In genomic region chr3:14537590-14538450, GRCh38 we compare ENCODE assay signal across 12 cellular contexts. TPM values are rescaled to one million over a fixed set of nuclear protein-coding genes. Genes with fewer than 3 reads are reported as not detected.
DNase-seq lines count a peak whose midpoint lies in the region; ATAC-seq and TF ChIP-seq lines count a peak whose summit lies in the region.
"Had no signal": no experiment of that assay in that cellular context is flagged by ENCODE, and none has a peak within 500 bp of the region (broad histone marks: within the 10 kb centered on the region; RNA-seq: fewer than 3 reads in every experiment).

No MANE protein-coding gene starts in this region.

- H3K56ac ChIP-seq in IMR-90 (ENCODE audit: extremely low read depth, insufficient read depth, low read length), result no peak overlapping the region

- H2BK120ac ChIP-seq in IMR-90 (ENCODE audit: low read depth, low read length), result no peak overlapping the region

- intact Hi-C loops in IMR-90 (cut with micrococcal nuclease), result no loop called here
- intact Hi-C loops in upper lobe of right lung (cut with DNase I), result no loop called here
- intact Hi-C loops in activated T-helper 1 cell treated with anti-CD3 and anti-CD28 coated beads, Interleukin-12 subunit alpha, Interleukin-12 subunit beta, Interleukin-2, Interleukin-4 antibody, amounts not matched to agents 30 ng/mL and 10 ng/mL and 1 ng/mL, durations not matched to agents 14 hours and 24 hours and 36 hours (cut with micrococcal nuclease), result no loop called here

- POLR2A ChIA-PET in IMR-90 (lab: Charles Lee; ENCODE audit: unreplicated experiment), result no interaction called here

- H3K14ac ChIP-seq in IMR-90 (replicated peaks; ENCODE audit: low read depth, low read length), result no peak overlapping the region

- H4K5ac ChIP-seq in IMR-90 (ENCODE audit: low read depth, low read length), result no peak overlapping the region

- peak overlapping the region; percentile 49 for H2AFZ ChIP-seq in IMR-90 (replicated peaks; ENCODE audit: low read length, poor library complexity)

- TF ChIP-seq CTCF in IMR-90 (conservative IDR thresholded peaks at IDR 0.05; ENCODE audit: low read depth, low read length), result no peak
- no peak for TF ChIP-seq CTCF in chondrocyte (IDR thresholded peaks at IDR 0.05)
- no peak for TF ChIP-seq CTCF in nephron (IDR thresholded peaks at IDR 0.05; ENCODE audit: unreplicated experiment in 3 of 3)
- no peak for TF ChIP-seq CTCF in upper lobe of right lung (IDR thresholded peaks at IDR 0.05)

- H3K27ac Mint-ChIP-seq in chondrocyte (ENCODE audit: unreplicated experiment) (no peak overlapping the region), nephron (no peak overlapping the region)
- H3K27ac Mint-ChIP-seq in stimulated activated naive B cell treated with anti-CD40 and anti-IgM and Interleukin-4, amounts not matched to agents 10 μg/mL and 1 μg/mL and 100 μg/mL, for 72 hours, result no peak overlapping the region
- H3K27ac Mint-ChIP-seq in activated T-helper 1 cell treated with anti-CD3 and anti-CD28 coated beads, Interleukin-12 subunit alpha, Interleukin-12 subunit beta, Interleukin-2, Interleukin-4 antibody, amounts not matched to agents 30 ng/mL and 10 ng/mL and 1 ng/mL, durations not matched to agents 14 hours and 24 hours and 36 hours, result no peak overlapping the region
- H3K27ac Mint-ChIP-seq: immature natural killer cell, natural killer cell had no signal

- H3K4me3 ChIP-seq in IMR-90 (ENCODE audit: insufficient read depth, low read depth, low read length) (no peak overlapping the region), upper lobe of right lung (no peak overlapping the region)

- H3K23ac ChIP-seq in IMR-90 (ENCODE audit: low read depth, low read length), result no peak overlapping the region

- no peaks in the 10 kb centered on the region for H3K79me1 ChIP-seq in IMR-90 (ENCODE audit: low read depth in 1 of 2, low read length in 2 of 2)

- H3K36me3 ChIP-seq in IMR-90 (ENCODE audit: control insufficient read depth, insufficient read depth, low read length), result no peaks in the 10 kb centered on the region
- no peaks in the 10 kb centered on the region for H3K36me3 ChIP-seq in upper lobe of right lung

- TF ChIP-seq RAD21 in IMR-90 (IDR thresholded peaks at IDR 0.05; ENCODE audit: low read length), result no peak

- no peak overlapping the region for H3K18ac ChIP-seq in IMR-90 (ENCODE audit: low read depth, low read length)

- H3K36me3 Mint-ChIP-seq in chondrocyte (ENCODE audit: low read depth) (peaks cover 2% of the 10 kb centered on the region), nephron (ENCODE audit: low read depth) (no peaks in the 10 kb centered on the region)
- H3K36me3 Mint-ChIP-seq in stimulated activated naive B cell treated with anti-CD40 and anti-IgM and Interleukin-4, amounts not matched to agents 10 μg/mL and 1 μg/mL and 100 μg/mL, for 72 hours, result no peaks in the 10 kb centered on the region
- no peaks in the 10 kb centered on the region for H3K36me3 Mint-ChIP-seq in activated T-helper 1 cell treated with anti-CD3 and anti-CD28 coated beads, Interleukin-12 subunit alpha, Interleukin-12 subunit beta, Interleukin-2, Interleukin-4 antibody, amounts not matched to agents 30 ng/mL and 10 ng/mL and 1 ng/mL, durations not matched to agents 14 hours and 24 hours and 36 hours (ENCODE audit: low read depth)
- H3K36me3 Mint-ChIP-seq: immature natural killer cell, natural killer cell had no signal

- H3K27me3 Mint-ChIP-seq in chondrocyte (ENCODE audit: low read depth), result peaks cover 4% of the 10 kb centered on the region
- peaks cover 6% of the 10 kb centered on the region for H3K27me3 Mint-ChIP-seq in nephron (ENCODE audit: low read depth)
- H3K27me3 Mint-ChIP-seq in stimulated activated naive B cell treated with anti-CD40 and anti-IgM and Interleukin-4, amounts not matched to agents 10 μg/mL and 1 μg/mL and 100 μg/mL, for 72 hours, result peaks cover 7 to 12% of the 10 kb centered on the region in 2 donors
- H3K27me3 Mint-ChIP-seq in activated T-helper 1 cell treated with anti-CD3 and anti-CD28 coated beads, Interleukin-12 subunit alpha, Interleukin-12 subunit beta, Interleukin-2, Interleukin-4 antibody, amounts not matched to agents 30 ng/mL and 10 ng/mL and 1 ng/mL, durations not matched to agents 14 hours and 24 hours and 36 hours (ENCODE audit: insufficient read depth), result no peaks in the 10 kb centered on the region

- DNase-seq in EH (ENCODE audit: low read depth) (peak; percentile 9), IMR-90 (no peak), chondrocyte (ENCODE audit: low spot score) (peak; percentile 87), upper lobe of right lung (no peak)
- DNase-seq in stimulated activated naive B cell treated with anti-CD40 and anti-IgM and Interleukin-4, amounts not matched to agents 10 μg/mL and 1 μg/mL and 100 μg/mL, for 72 hours, result no peak
- DNase-seq in activated T-helper 1 cell treated with anti-CD3 and anti-CD28 coated beads, Interleukin-12 subunit alpha, Interleukin-12 subunit beta, Interleukin-2, Interleukin-4 antibody, amounts not matched to agents 30 ng/mL and 10 ng/mL and 1 ng/mL, durations not matched to agents 14 hours and 24 hours and 36 hours (ENCODE audit: low spot score), result no peak
- DNase-seq: activated CD8-positive, alpha-beta memory T cell treated with anti-CD3 and anti-CD28 coated beads, Interleukin-2, amount 50 U/mL, for 4 hours; Calu3; immature natural killer cell; natural killer cell had no signal

- H3K4me1 Mint-ChIP-seq in chondrocyte (ENCODE audit: low read depth), result no peaks in the 10 kb centered on the region
- H3K4me1 Mint-ChIP-seq in nephron, result peaks cover 35% of the 10 kb centered on the region
- no peaks in the 10 kb centered on the region for H3K4me1 Mint-ChIP-seq in stimulated activated naive B cell treated with anti-CD40 and anti-IgM and Interleukin-4, amounts not matched to agents 10 μg/mL and 1 μg/mL and 100 μg/mL, for 72 hours
- H3K4me1 Mint-ChIP-seq in activated T-helper 1 cell treated with anti-CD3 and anti-CD28 coated beads, Interleukin-12 subunit alpha, Interleukin-12 subunit beta, Interleukin-2, Interleukin-4 antibody, amounts not matched to agents 30 ng/mL and 10 ng/mL and 1 ng/mL, durations not matched to agents 14 hours and 24 hours and 36 hours (ENCODE audit: low read depth), result no peaks in the 10 kb centered on the region
- H3K4me1 Mint-ChIP-seq: immature natural killer cell, natural killer cell had no signal

- H2BK15ac ChIP-seq in IMR-90 (ENCODE audit: low read depth, low read length), result no peak overlapping the region

- H2AK9ac ChIP-seq in IMR-90 (replicated peaks; ENCODE audit: low read depth, low read length, poor library complexity), result peak overlapping the region; percentile 46

- no peaks in the 10 kb centered on the region for H4K20me1 ChIP-seq in IMR-90 (ENCODE audit: insufficient read depth, low read length)

- 81% methylated on average over 4 of the region's 10 CpGs; no CpG with 5 or more reads in 1 of the 2 experiments for WGBS in IMR-90 (ENCODE audit: extremely low coverage in 2 of 2, insufficient read length in 1 of 2), 2 experiments

- H4K8ac ChIP-seq in IMR-90 (ENCODE audit: low read depth in 2 of 2, low read length in 2 of 2), result no peak overlapping the region

- no peak for TF ChIP-seq POLR2A in IMR-90 (IDR thresholded peaks at IDR 0.05; ENCODE audit: low read depth, low read length)

- in situ Hi-C loops in IMR-90 (cut with MboI; ENCODE audit: low sequenced_read_pairs), result no loop called here

- H2BK20ac ChIP-seq in IMR-90 (ENCODE audit: low read depth, low read length), result no peak overlapping the region

- BruUV-seq in IMR-90 (replicated peaks; lab: Mats Ljungman, UMichigan), result no TSS peak

- H3K9me3 ChIP-seq in IMR-90 (ENCODE audit: control insufficient read depth, insufficient read depth, low read length) (no peaks in the 10 kb centered on the region), upper lobe of right lung (no peaks in the 10 kb centered on the region)

- H3K4me3 Mint-ChIP-seq in chondrocyte (ENCODE audit: unreplicated experiment) (no peak overlapping the region), nephron (peak overlapping the region in 2 of 3 experiments; percentile 31 to 60)
- no peak overlapping the region for H3K4me3 Mint-ChIP-seq in stimulated activated naive B cell treated with anti-CD40 and anti-IgM and Interleukin-4, amounts not matched to agents 10 μg/mL and 1 μg/mL and 100 μg/mL, for 72 hours
- no peak overlapping the region for H3K4me3 Mint-ChIP-seq in activated T-helper 1 cell treated with anti-CD3 and anti-CD28 coated beads, Interleukin-12 subunit alpha, Interleukin-12 subunit beta, Interleukin-2, Interleukin-4 antibody, amounts not matched to agents 30 ng/mL and 10 ng/mL and 1 ng/mL, durations not matched to agents 14 hours and 24 hours and 36 hours
- H3K4me3 Mint-ChIP-seq: immature natural killer cell, natural killer cell had no signal

- H3K9me1 ChIP-seq in IMR-90 (ENCODE audit: insufficient read depth, low read length), result no peaks in the 10 kb centered on the region

- ATAC-seq in IMR-90 (ENCODE audit: low read depth) (no peak), upper lobe of right lung (no peak), HG03520 (IDR thresholded peaks at IDR 0.05; ENCODE audit: unreplicated experiment) (no peak)
- ATAC-seq in stimulated activated naive B cell treated with anti-CD40 and anti-IgM and Interleukin-4, amounts not matched to agents 10 μg/mL and 1 μg/mL and 100 μg/mL, for 72 hours (replicated peaks), result no peak

- dilution Hi-C loops in IMR-90 (cut with HindIII; ENCODE audit: low sequenced_read_pairs, unreplicated experiment), result no loop called here

- H3K27ac ChIP-seq in IMR-90 (ENCODE audit: insufficient read depth, low read length) (no peak overlapping the region), upper lobe of right lung (no peak overlapping the region)

- H3K4ac ChIP-seq in IMR-90 (ENCODE audit: low read depth, low read length), result no peak overlapping the region

- H3K4me2 ChIP-seq in IMR-90 (ENCODE audit: low read depth, low read length), result no peak overlapping the region

- H4K91ac ChIP-seq in IMR-90 (ENCODE audit: insufficient read depth, low read depth, low read length), result no peak overlapping the region

- H3K9ac ChIP-seq in IMR-90 (ENCODE audit: low read depth, low read length), result no peak overlapping the region

- H3K9me3 Mint-ChIP-seq in chondrocyte (ENCODE audit: low read depth) (no peaks in the 10 kb centered on the region), nephron (no peaks in the 10 kb centered on the region)
- H3K9me3 Mint-ChIP-seq in stimulated activated naive B cell treated with anti-CD40 and anti-IgM and Interleukin-4, amounts not matched to agents 10 μg/mL and 1 μg/mL and 100 μg/mL, for 72 hours, result no peaks in the 10 kb centered on the region
- no peaks in the 10 kb centered on the region for H3K9me3 Mint-ChIP-seq in activated T-helper 1 cell treated with anti-CD3 and anti-CD28 coated beads, Interleukin-12 subunit alpha, Interleukin-12 subunit beta, Interleukin-2, Interleukin-4 antibody, amounts not matched to agents 30 ng/mL and 10 ng/mL and 1 ng/mL, durations not matched to agents 14 hours and 24 hours and 36 hours
- H3K9me3 Mint-ChIP-seq: natural killer cell had no signal

- no peak overlapping the region for H2AK5ac ChIP-seq in IMR-90 (ENCODE audit: low read depth, low read length)

- H3K4me1 ChIP-seq in IMR-90 (ENCODE audit: control insufficient read depth, insufficient read depth, low read length) (no peaks in the 10 kb centered on the region), upper lobe of right lung (no peaks in the 10 kb centered on the region)

- peaks cover 44% of the 10 kb centered on the region for H3K27me3 ChIP-seq in IMR-90 (ENCODE audit: control insufficient read depth, insufficient read depth, low read length)
- peaks cover 6% of the 10 kb centered on the region for H3K27me3 ChIP-seq in upper lobe of right lung

- no peak overlapping the region for H2BK5ac ChIP-seq in IMR-90 (ENCODE audit: low read depth, low read length, poor library complexity, severe bottlenecking)

- CTCF ChIA-PET in IMR-90 (lab: Yijun Ruan, JAX), result no interaction called here

RNA-seq across cellular contexts. Expression of gene GRIP2, which starts 2.3 kb away (rescaled TPM):
- total RNA-seq in IMR-90 (2012; rRNA removed) (under 0.01 TPM in 1 of 2 replicates, not detected in the other), chondrocyte (0.20 to 0.63 TPM in 2 of 3 replicates, not detected in the other), upper lobe of right lung (0.52 TPM)
- 0.05 and 0.17 TPM in 2 replicates for polyA plus RNA-seq in IMR-90 (2012; rRNA removed)
- polyA plus RNA-seq in IMR-90 (2012; cell fraction: cytosol; rRNA removed), result 0.02 TPM in 1 of 2 replicates, not detected in the other
- 0.25 and 0.34 TPM in 2 replicates for polyA plus RNA-seq in IMR-90 (2012; cell fraction: nucleus; rRNA removed; ENCODE audit: low replicate concordance)
- total RNA-seq in activated T-helper 1 cell treated with anti-CD3 and anti-CD28 coated beads, Interleukin-12 subunit alpha, Interleukin-12 subunit beta, Interleukin-2, Interleukin-4 antibody, amounts not matched to agents 30 ng/mL and 10 ng/mL and 1 ng/mL, durations not matched to agents 14 hours and 24 hours and 36 hours, result not detected in 2 replicates
- total RNA-seq: Calu3, natural killer cell had no signal
- polyA plus RNA-seq: immature natural killer cell had no signal

Comparison
In these comparisons a context has a peak if more than half of its experiments do, and no peak if none do; other contexts are left out.
1. DNase-seq: peak in EH (single experiment) and chondrocyte (single experiment); none in IMR-90 (single experiment), upper lobe of right lung (single experiment), stimulated activated naive B cell treated with anti-CD40 and anti-IgM and Interleukin-4, amounts not matched to agents 10 μg/mL and 1 μg/mL and 100 μg/mL, for 72 hours (single experiment) and activated T-helper 1 cell treated with anti-CD3 and anti-CD28 coated beads, Interleukin-12 subunit alpha, Interleukin-12 subunit beta, Interleukin-2, Interleukin-4 antibody, amounts not matched to agents 30 ng/mL and 10 ng/mL and 1 ng/mL, durations not matched to agents 14 hours and 24 hours and 36 hours (single experiment).
2. H3K4me3 Mint-ChIP-seq: peak in nephron (2 of 3); none in chondrocyte (single experiment), stimulated activated naive B cell treated with anti-CD40 and anti-IgM and Interleukin-4, amounts not matched to agents 10 μg/mL and 1 μg/mL and 100 μg/mL, for 72 hours (0 of 2) and activated T-helper 1 cell treated with anti-CD3 and anti-CD28 coated beads, Interleukin-12 subunit alpha, Interleukin-12 subunit beta, Interleukin-2, Interleukin-4 antibody, amounts not matched to agents 30 ng/mL and 10 ng/mL and 1 ng/mL, durations not matched to agents 14 hours and 24 hours and 36 hours (single experiment).